Comparison of ENCODE assay signal across 16 cellular contexts in the genomic region with DNA sequence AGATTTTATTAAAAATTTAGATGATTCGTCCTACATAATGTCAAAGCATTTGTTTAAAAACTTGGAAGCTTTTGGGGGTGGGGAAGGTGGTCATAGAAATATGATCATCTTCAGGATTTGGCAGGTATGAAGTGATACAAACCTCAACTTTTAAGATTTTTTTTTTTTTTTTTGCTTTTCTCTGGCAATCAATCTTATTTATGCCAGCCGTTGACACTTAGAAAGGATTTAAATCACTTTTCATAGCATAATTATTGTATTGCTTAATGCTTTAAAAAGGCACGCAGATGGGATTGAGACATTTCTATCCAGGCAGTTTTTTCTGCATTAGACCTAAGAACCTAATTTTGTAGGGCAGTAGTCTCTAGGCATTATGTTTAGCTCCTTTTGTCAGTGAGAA. TPM values are rescaled to one million over a fixed set of nuclear protein-coding genes. Genes with fewer than 3 reads are reported as not detected.
DNase-seq lines count a peak whose midpoint lies in the region; ATAC-seq, FAIRE-seq and TF ChIP-seq lines count a peak whose summit lies in the region.
"Had no signal": no experiment of that assay in that cellular context is flagged by ENCODE, and none has a peak within 500 bp of the region (broad histone marks: within the 10 kb centered on the region; RNA-seq: fewer than 3 reads in every experiment).

No MANE protein-coding gene starts in this region.

- FAIRE-seq in pancreas (lab: Jason Lieb, UNC) (no peak), urothelium cell line (lab: Jason Lieb, UNC) (no peak)
- FAIRE-seq: D721Med had no signal

- peaks cover 11% of the 10 kb centered on the region for H3K4me1 ChIP-seq in mucosa of descending colon (ENCODE audit: low read depth)
- H3K4me1 ChIP-seq in pancreas: peaks cover 0 to 10% (median 0%) of the 10 kb centered on the region in 3 donors
- H3K4me1 ChIP-seq: BE2C had no signal

- peaks cover 55% of the 10 kb centered on the region for H3K36me3 Mint-ChIP-seq in CD4-positive, alpha-beta T cell (ENCODE audit: low read depth)
- peaks cover 15% of the 10 kb centered on the region for H3K36me3 Mint-ChIP-seq in chondrocyte (ENCODE audit: low read depth)
- H3K36me3 Mint-ChIP-seq in naive thymus-derived CD8-positive, alpha-beta T cell: peaks cover 7 to 43% (median 27%) of the 10 kb centered on the region in 3 donors

- no peak for DNase-seq in CD4-positive, alpha-beta T cell
- DNase-seq in NCI-H69 (lab: John Stamatoyannopoulos, UW) (peak; percentile 54), chondrocyte (ENCODE audit: low spot score) (no peak), mucosa of descending colon (no peak), pancreas (no peak), urothelium cell line (ENCODE audit: low spot score) (no peak)
- DNase-seq in naive thymus-derived CD8-positive, alpha-beta T cell: no peak
- DNase-seq: BE2C, DMS79 treated with DMSO at 0.1 percent for 48 hours, HCEC 1CT, NCI-H187, NCI-H82 had no signal

- POLR2A ChIA-PET in CD4-positive, alpha-beta T cell (lab: Charles Lee): interaction anchor here (0.9 to 3.7 kb wide), 9 partner anchors 9 to 157 kb away, joined by 3 to 21 read pairs (median 4); partner anchors contain the start of genes MRPS6 and SLC5A3
- POLR2A ChIA-PET in naive thymus-derived CD8-positive, alpha-beta T cell (lab: Charles Lee): interaction anchor here (0.6 to 3.2 kb wide), 5 partner anchors 17 to 851 kb away, joined by 3 to 15 read pairs (median 3); partner anchors contain the start of genes MRPS6 and SLC5A3

- H3K4me3 Mint-ChIP-seq in CD4-positive, alpha-beta T cell: no peak overlapping the region
- no peak overlapping the region for H3K4me3 Mint-ChIP-seq in chondrocyte (ENCODE audit: unreplicated experiment)
- peak overlapping the region in 4 of 10 donors; percentile 16 to 63 (median 44) for H3K4me3 Mint-ChIP-seq in naive thymus-derived CD8-positive, alpha-beta T cell

- intact Hi-C loops in CD4-positive, alpha-beta T cell (cut with DNase I, micrococcal nuclease): loop anchor here in 1 of 2 experiments (5.0 kb wide), 1 partner anchor 34 kb away; no protein-coding TSS in a partner anchor
- intact Hi-C loops in mucosa of descending colon (cut with DNase I, micrococcal nuclease) (no loop called here), pancreas (cut with DNase I) (no loop called here)

- no peak overlapping the region for H3K27ac ChIP-seq in CD4-positive, alpha-beta T cell (ENCODE audit: low read depth, low read length)
- no peak overlapping the region for H3K27ac ChIP-seq in pancreas
- H3K27ac ChIP-seq: SK-N-MC had no signal

- no peaks in the 10 kb centered on the region for H3K27me3 ChIP-seq in CD4-positive, alpha-beta T cell (ENCODE audit: control insufficient read depth, insufficient read depth, low read length)
- no peaks in the 10 kb centered on the region for H3K27me3 ChIP-seq in pancreas
- H3K27me3 ChIP-seq: BE2C had no signal

- H3K4me1 Mint-ChIP-seq in CD4-positive, alpha-beta T cell (ENCODE audit: low read depth): peaks cover 81% of the 10 kb centered on the region
- peaks cover 58% of the 10 kb centered on the region for H3K4me1 Mint-ChIP-seq in chondrocyte (ENCODE audit: low read depth)
- peaks cover 31 to 82% (median 74%) of the 10 kb centered on the region in 4 donors for H3K4me1 Mint-ChIP-seq in naive thymus-derived CD8-positive, alpha-beta T cell

- H3K36me3 ChIP-seq in mucosa of descending colon (ENCODE audit: low read depth): no peaks in the 10 kb centered on the region
- H3K36me3 ChIP-seq in pancreas: no peaks in the 10 kb centered on the region
- H3K36me3 ChIP-seq: BE2C had no signal

- TF ChIP-seq CTCF in CD4-positive, alpha-beta T cell (IDR thresholded peaks at IDR 0.05): no peak
- no peak for TF ChIP-seq CTCF in chondrocyte (IDR thresholded peaks at IDR 0.05)
- no peak for TF ChIP-seq CTCF in mucosa of descending colon (IDR thresholded peaks at IDR 0.05)
- no peak for TF ChIP-seq CTCF in pancreas (IDR thresholded peaks at IDR 0.05)

- no peaks in the 10 kb centered on the region for H3K27me3 Mint-ChIP-seq in CD4-positive, alpha-beta T cell
- H3K27me3 Mint-ChIP-seq in chondrocyte (ENCODE audit: low read depth): no peaks in the 10 kb centered on the region
- no peaks in the 10 kb centered on the region for H3K27me3 Mint-ChIP-seq in naive thymus-derived CD8-positive, alpha-beta T cell
- H3K27me3 Mint-ChIP-seq: CD8-positive, alpha-beta memory T cell had no signal

- ATAC-seq in CD4-positive, alpha-beta T cell (ENCODE audit: poor library complexity): no peak
- no peak for ATAC-seq in naive thymus-derived CD8-positive, alpha-beta T cell
- ATAC-seq in mucosa of descending colon (no peak), pancreas (no peak)
- ATAC-seq: Right ventricle myocardium inferior had no signal

- CTCF ChIA-PET in CD4-positive, alpha-beta T cell (lab: Charles Lee): interaction anchor here (1.0 to 4.3 kb wide), 7 partner anchors 10 to 255 kb away, joined by 3 to 20 read pairs (median 4); no protein-coding TSS in a partner anchor

- 85 to 87% methylated on average over 3 of the region's 3 CpGs for WGBS in pancreas, 2 donors

- H3K27ac Mint-ChIP-seq in CD4-positive, alpha-beta T cell: peak overlapping the region; percentile 82
- peak overlapping the region; percentile 17 for H3K27ac Mint-ChIP-seq in chondrocyte (ENCODE audit: unreplicated experiment)
- H3K27ac Mint-ChIP-seq in naive thymus-derived CD8-positive, alpha-beta T cell: peak overlapping the region in 6 of 10 donors; percentile 46 to 87 (median 82)

- no peak overlapping the region for H3K4me3 ChIP-seq in mucosa of descending colon
- no peak overlapping the region for H3K4me3 ChIP-seq in pancreas
- H3K4me3 ChIP-seq: SK-N-MC had no signal

- no peaks in the 10 kb centered on the region for H3K9me3 ChIP-seq in CD4-positive, alpha-beta T cell (ENCODE audit: control insufficient read depth, low read length)
- H3K9me3 ChIP-seq in mucosa of descending colon (no peaks in the 10 kb centered on the region), pancreas (no peaks in the 10 kb centered on the region)
- H3K9me3 ChIP-seq: BE2C had no signal

- no peaks in the 10 kb centered on the region for H3K9me3 Mint-ChIP-seq in CD4-positive, alpha-beta T cell
- H3K9me3 Mint-ChIP-seq in chondrocyte (ENCODE audit: low read depth): no peaks in the 10 kb centered on the region
- no peaks in the 10 kb centered on the region for H3K9me3 Mint-ChIP-seq in naive thymus-derived CD8-positive, alpha-beta T cell
- H3K9me3 Mint-ChIP-seq: CD8-positive, alpha-beta memory T cell had no signal

RNA-seq across cellular contexts. Expression of gene MRPS6, which starts 19.7 kb away (rescaled TPM):
- 10 to 100 TPM; 13.5 to 14.4 TPM for total RNA-seq in CD4-positive, alpha-beta T cell
- total RNA-seq in chondrocyte (102 to 106 TPM (median 104 TPM) in 3 replicates), mucosa of descending colon (100 to 1,000 TPM in 1 of 3 donors, 10 to 100 TPM in 2; 38.7 to 102 (median 42.6) TPM), pancreas (10 to 100 TPM in 5 of 6 donors, 1 to 10 TPM in 1; 9.9 to 14.5 (median 12.3) TPM)
- total RNA-seq in naive thymus-derived CD8-positive, alpha-beta T cell: 100 to 1,000 TPM; 107 to 112 TPM
- polyA plus RNA-seq in naive thymus-derived CD8-positive, alpha-beta T cell: 100 to 1,000 TPM; 170 to 193 (median 181) TPM
- polyA plus RNA-seq in pancreas: 10 to 100 TPM; 16.9 to 18.5 TPM

RNA-seq across cellular contexts. Expression of gene SLC5A3, which starts 19.7 kb away (rescaled TPM):
- 1 to 10 TPM; 4.6 to 4.9 TPM for total RNA-seq in CD4-positive, alpha-beta T cell
- total RNA-seq in chondrocyte (47.6 to 92.7 TPM (median 48.0 TPM) in 3 replicates), mucosa of descending colon (10 to 100 TPM; 16.5 to 39.3 (median 19.9) TPM), pancreas (1 to 10 TPM; 2.2 to 5.9 (median 3.0) TPM)
- total RNA-seq in naive thymus-derived CD8-positive, alpha-beta T cell: 10 to 100 TPM; 31.9 to 32.7 TPM
- polyA plus RNA-seq in naive thymus-derived CD8-positive, alpha-beta T cell: 1 to 10 TPM; 1.7 to 2.1 (median 1.9) TPM
- polyA plus RNA-seq in pancreas: 1 to 10 TPM in 1 of 2 donors, under 1 TPM in 1; 0.49 to 1.0 TPM

Comparison
In these comparisons a context has a peak if more than half of its experiments do, and no peak if none do; other contexts are left out.
1. H3K27ac Mint-ChIP-seq: peak in every context shown above with its lines; median percentile 82 in CD4-positive, alpha-beta T cell; 82 in naive thymus-derived CD8-positive, alpha-beta T cell; 17 in chondrocyte.